24 cellular contexts compared by ENCODE assay signal in genomic region chr10:71513896-71514295, GRCh38.
"Had no signal": no experiment of that assay in that cellular context is flagged by ENCODE, and none has a peak within 500 bp of the region (broad histone marks: within the 10 kb centered on the region; RNA-seq: fewer than 3 reads in every experiment).

No MANE protein-coding gene starts in this region.

- H3K9me3 ChIP-seq: esophagus squamous epithelium, gastroesophageal sphincter, left ventricle myocardium inferior, ovary, thoracic aorta, transverse colon had no signal

- H3K27me3 Mint-ChIP-seq: progenitor cell of endocrine pancreas had no signal

- H3K4me1 Mint-ChIP-seq: immature natural killer cell, naive B cell had no signal

- DNase-seq: cerebellar nuclear complex; effector memory CD8-positive, alpha-beta T cell; esophagus squamous epithelium; foreskin fibroblast; glutamatergic neuron; immature natural killer cell; left ventricle myocardium inferior; mesenchymal stem cell; midbrain; naive B cell; nephron progenitor cell; stimulated activated CD4-positive, alpha-beta T cell treated with anti-CD3 and anti-CD28 coated beads, Interleukin-12 subunit alpha, Interleukin-12 subunit beta, amount 100 ng/mL, for 4 hours; stimulated activated naive CD4-positive, alpha-beta T cell; substantia nigra; transverse colon had no signal

- H3K36me3 Mint-ChIP-seq: immature natural killer cell, naive B cell had no signal

- H3K4me1 ChIP-seq: esophagus squamous epithelium, gastroesophageal sphincter, transverse colon had no signal

- H3K27ac ChIP-seq: esophagus squamous epithelium, gastroesophageal sphincter, left ventricle myocardium inferior, ovary, skin epidermis, stomach, thoracic aorta, transverse colon had no signal

- H3K27ac Mint-ChIP-seq: dendritic cell treated with granulocyte-macrophage colony-stimulating factor and Interleukin-4, amounts not matched to agents 40 ng/mL and 50 ng/mL, for 4 days; effector memory CD8-positive, alpha-beta T cell; immature natural killer cell; naive B cell; nephron progenitor cell had no signal

- H3K9me3 Mint-ChIP-seq: effector memory CD8-positive, alpha-beta T cell; immature natural killer cell; nephron progenitor cell had no signal

- H3K27me3 ChIP-seq: esophagus squamous epithelium, gastroesophageal sphincter, ovary, stomach, transverse colon had no signal

- H3K4me3 ChIP-seq: esophagus squamous epithelium, gastroesophageal sphincter, left ventricle myocardium inferior, lung, ovary, skin epidermis, stomach, thoracic aorta, transverse colon had no signal

- H3K4me3 Mint-ChIP-seq: dendritic cell treated with granulocyte-macrophage colony-stimulating factor and Interleukin-4, amounts not matched to agents 40 ng/mL and 50 ng/mL, for 4 days; effector memory CD8-positive, alpha-beta T cell; immature natural killer cell; naive B cell; nephron progenitor cell had no signal

- H3K36me3 ChIP-seq: esophagus squamous epithelium, gastroesophageal sphincter, left ventricle myocardium inferior, ovary, stomach, thoracic aorta, transverse colon had no signal

- ATAC-seq: effector memory CD8-positive, alpha-beta T cell; gastroesophageal sphincter; sciatic nerve had no signal
